ENCODE assay signal across 24 cellular contexts in genomic region chr17:37041931-37042330, GRCh38.
DNase-seq lines count a peak whose midpoint lies in the region; ATAC-seq, FAIRE-seq and TF ChIP-seq lines count a peak whose summit lies in the region.
"Had no signal": no experiment of that assay in that cellular context is flagged by ENCODE, and none has a peak within 500 bp of the region (broad histone marks: within the 10 kb centered on the region; RNA-seq: fewer than 3 reads in every experiment).

No MANE protein-coding gene starts in this region.

- intact Hi-C loops in HepG2 (cut with micrococcal nuclease; ENCODE audit: unreplicated experiment): loop anchor here (10.0 kb wide), 1 partner anchor 87 kb away; no protein-coding TSS in a partner anchor
- intact Hi-C loops in right lobe of liver (cut with DNase I): loop anchor here (10.0 kb wide), 1 partner anchor 97 kb away; the partner anchor contains the start of gene AATF (in 2 of the 2)
- intact Hi-C loops in K562 (cut with micrococcal nuclease): loop anchor here (10.0 kb wide), 1 partner anchor 147 kb away; no protein-coding TSS in a partner anchor
- intact Hi-C loops in Right ventricle myocardium inferior (cut with DNase I): no loop called here

- ATAC-seq in HepG2 (no peak), right lobe of liver (no peak), K562 (no peak), Right ventricle myocardium inferior (no peak), HG03139 (IDR thresholded peaks at IDR 0.05; ENCODE audit: unreplicated experiment) (no peak)
- ATAC-seq: GM12878 had no signal

- H3K9ac ChIP-seq in HepG2 (ENCODE audit: insufficient read depth, low read depth, low read length) (no peak overlapping the region), K562 (ENCODE audit: insufficient read depth in 1 of 2, low read depth in 2 of 2, low read length in 2 of 2) (no peak overlapping the region)
- H3K9ac ChIP-seq: BLaER1 had no signal

- no peaks in the 10 kb centered on the region for H3K9me3 ChIP-seq in HepG2 (ENCODE audit: low read length)
- H3K9me3 ChIP-seq in right lobe of liver: no peaks in the 10 kb centered on the region
- H3K9me3 ChIP-seq in K562 (replicated peaks; ENCODE audit: control insufficient read depth, insufficient read depth, low read depth, low read length): no peaks in the 10 kb centered on the region
- H3K9me3 ChIP-seq: BE2C, BLaER1 had no signal

- H3K4me2 ChIP-seq in HepG2 (ENCODE audit: low read depth, low read length): no peak overlapping the region
- H3K4me2 ChIP-seq in K562 (ENCODE audit: insufficient read depth, low read length): no peak overlapping the region
- H3K4me2 ChIP-seq: BLaER1 had no signal

- H2AFZ ChIP-seq in HepG2 (ENCODE audit: low read length) (no peak overlapping the region), K562 (ENCODE audit: low read depth, low read length) (no peak overlapping the region)

- DNase-seq in HepG2 (ENCODE audit: low spot score) (no peak), right lobe of liver (no peak), K562 (ENCODE audit: extremely low read depth in 1 of 4, low spot score in 3 of 4) (no peak), Right ventricle myocardium inferior (ENCODE audit: missing footprints) (no peak)
- DNase-seq: ACHN; BE2C; C1 segment of cervical spinal cord; CD4-positive, alpha-beta memory T cell; CD4-positive, CD25-positive, alpha-beta regulatory T cell; CD8-positive, alpha-beta memory T cell; COR-L47; DMS 273 treated with DMSO at 0.1 percent for 48 hours; DMS153; DMS53; DMS79; DND-41; EL; GDM1 had no signal

- no peaks in the 10 kb centered on the region for H3K79me2 ChIP-seq in HepG2 (ENCODE audit: insufficient read depth, low read length)
- no peaks in the 10 kb centered on the region for H3K79me2 ChIP-seq in K562 (ENCODE audit: control insufficient read depth, insufficient read depth, low read length)

- CTCF ChIA-PET in HepG2 (lab: Yijun Ruan, JAX; ENCODE audit: low intra/inter-chr PET ratio, low total read pairs) (no interaction called here), K562 (lab: Yijun Ruan, JAX; ENCODE audit: low intra/inter-chr PET ratio) (no interaction called here)

- H4K20me1 ChIP-seq in HepG2 (ENCODE audit: insufficient read depth, low read length) (no peaks in the 10 kb centered on the region), K562 (replicated peaks; ENCODE audit: control insufficient read depth, insufficient read depth, low read length) (no peaks in the 10 kb centered on the region; the same call in 1 of the 2 replicates)

- peaks cover 21% of the 10 kb centered on the region for H3K4me1 ChIP-seq in HepG2 (ENCODE audit: insufficient read depth, low read length)
- H3K4me1 ChIP-seq in right lobe of liver: no peaks in the 10 kb centered on the region
- H3K4me1 ChIP-seq in K562 (replicated peaks in 1 of 2; ENCODE audit: control insufficient read depth in 2 of 2, insufficient read depth in 2 of 2, low read length in 2 of 2): no peaks in the 10 kb centered on the region

- BruUV-seq in HepG2 (replicated peaks; lab: Mats Ljungman, UMichigan) (no TSS peak), K562 (replicated peaks; lab: Mats Ljungman, UMichigan) (no TSS peak)

- in situ Hi-C loops in HepG2 (cut with HindIII; ENCODE audit: extremely low pct_ligation_motif_present, low pct_unique_long_range_greater_than_20kb) (loop anchor here (10.0 kb wide), 1 partner anchor 147 kb away; no protein-coding TSS in a partner anchor), K562 (cut with MboI) (no loop called here)

- H3K4me3 ChIP-seq in HepG2 (replicated peaks in 1 of 3; ENCODE audit: insufficient read depth in 1 of 3, low read depth in 2 of 3, low read length in 3 of 3) (no peak overlapping the region), right lobe of liver (no peak overlapping the region), K562 (no peak overlapping the region)
- H3K4me3 ChIP-seq: BLaER1, GM12878 had no signal

- H3K27ac ChIP-seq in HepG2 (ENCODE audit: extremely low read length, insufficient read depth, low read length): no peak overlapping the region
- H3K27ac ChIP-seq in right lobe of liver: no peak overlapping the region
- H3K27ac ChIP-seq in K562 (ENCODE audit: extremely low read depth, low read depth, low read length): no peak overlapping the region
- H3K27ac ChIP-seq: 22Rv1, BLaER1 had no signal

- TF ChIP-seq RAD21 in HepG2 (CRISPR knock-in tag; IDR thresholded peaks at IDR 0.05) (no peak), K562 (CRISPR knock-in tag; conservative IDR thresholded peaks at IDR 0.05 in 1 of 2, IDR thresholded peaks at IDR 0.05 in 1 of 2) (no peak)

- FAIRE-seq in HepG2 (lab: Jason Lieb, UNC) (no peak), K562 (lab: Jason Lieb, UNC) (no peak)
- FAIRE-seq: GM12878, GM12892, GM18507 had no signal

- POLR2A ChIA-PET in HepG2 (lab: Yijun Ruan, JAX): no interaction called here
- POLR2A ChIA-PET in K562 (lab: Yijun Ruan, JAX): no interaction called here

- no peaks in the 10 kb centered on the region for H3K9me1 ChIP-seq in K562 (ENCODE audit: control insufficient read depth, insufficient read depth, low read length)

- no peak for TF ChIP-seq POLR2A in HepG2 (IDR thresholded peaks at IDR 0.05; ENCODE audit: insufficient read depth in 1 of 2, low read depth in 2 of 2, low read length in 2 of 2)
- no peak for TF ChIP-seq POLR2A in right lobe of liver (IDR thresholded peaks at IDR 0.05)
- no peak for TF ChIP-seq POLR2A in K562 (conservative IDR thresholded peaks at IDR 0.05)

- H3K27me3 ChIP-seq in HepG2 (ENCODE audit: control insufficient read depth in 1 of 2, insufficient read depth in 2 of 2, low read length in 2 of 2) (no peaks in the 10 kb centered on the region), right lobe of liver (no peaks in the 10 kb centered on the region), K562 (ENCODE audit: control insufficient read depth in 2 of 2, insufficient read depth in 2 of 2, low read length in 2 of 2) (no peaks in the 10 kb centered on the region)
- H3K27me3 ChIP-seq: BE2C, BLaER1 had no signal

- no peak for TF ChIP-seq EP300 in HepG2 (IDR thresholded peaks at IDR 0.05; ENCODE audit: low read depth in 2 of 2, low read length in 2 of 2)
- no peak for TF ChIP-seq EP300 in HepG2 (CRISPR knock-in tag; IDR thresholded peaks at IDR 0.05; ENCODE audit: borderline replicate concordance)
- no peak for TF ChIP-seq EP300 in K562 (IDR thresholded peaks at IDR 0.05; ENCODE audit: low read length)

- TF ChIP-seq CTCF in HepG2 (CRISPR knock-in tag; IDR thresholded peaks at IDR 0.05) (no peak), right lobe of liver (IDR thresholded peaks at IDR 0.05) (no peak), K562 (IDR thresholded peaks at IDR 0.05 in 2 of 3, conservative IDR thresholded peaks at IDR 0.05 in 1 of 3; ENCODE audit: insufficient read depth in 2 of 3, low read depth in 1 of 3, low read length in 3 of 3) (no peak)

- H3K36me3 ChIP-seq in HepG2 (replicated peaks in 1 of 2; ENCODE audit: control insufficient read depth in 1 of 2, insufficient read depth in 2 of 2, low read length in 2 of 2) (peaks cover 3 to 22% of the 10 kb centered on the region in 2 experiments; a peak in 4 of 5 replicates), right lobe of liver (peaks cover 0 to 3% (median 0%) of the 10 kb centered on the region in 4 donors), K562 (ENCODE audit: control insufficient read depth, insufficient read depth, low read length) (peaks cover 33% of the 10 kb centered on the region)

TF ChIP-seq in HepG2, 621 proteins besides CTCF, POLR2A, EP300 and RAD21:
- no peak for TF ChIP-seq ZNF737 (CRISPR knock-in tag; IDR thresholded peaks at IDR 0.05; ENCODE audit: borderline replicate concordance)
- TF ChIP-seq MAFK (conservative IDR thresholded peaks at IDR 0.05 in 1 of 2, IDR thresholded peaks at IDR 0.05 in 1 of 2; ENCODE audit: low read length in 2 of 2): peak; percentile 6 to 58; a peak in 1 of 4 replicates

TF ChIP-seq in K562, 482 proteins besides CTCF, POLR2A, EP300 and RAD21:
- TF ChIP-seq ZNF316 (IDR thresholded peaks at IDR 0.05) (peak; percentile 90), C11orf30 (IDR thresholded peaks at IDR 0.05; ENCODE audit: low read depth) (peak; percentile 70), ZNF197 (CRISPR knock-in tag; IDR thresholded peaks at IDR 0.05; ENCODE audit: low read depth) (no peak)

Comparison
In these comparisons a context has a peak if more than half of its experiments do, and no peak if none do; other contexts are left out.
1. Of the 241 proteins assayed by ChIP-seq in both HepG2 and K562: peak only in HepG2: MAFK; only in K562: none; in both: none; in neither: 240.